In the genomic region with DNA sequence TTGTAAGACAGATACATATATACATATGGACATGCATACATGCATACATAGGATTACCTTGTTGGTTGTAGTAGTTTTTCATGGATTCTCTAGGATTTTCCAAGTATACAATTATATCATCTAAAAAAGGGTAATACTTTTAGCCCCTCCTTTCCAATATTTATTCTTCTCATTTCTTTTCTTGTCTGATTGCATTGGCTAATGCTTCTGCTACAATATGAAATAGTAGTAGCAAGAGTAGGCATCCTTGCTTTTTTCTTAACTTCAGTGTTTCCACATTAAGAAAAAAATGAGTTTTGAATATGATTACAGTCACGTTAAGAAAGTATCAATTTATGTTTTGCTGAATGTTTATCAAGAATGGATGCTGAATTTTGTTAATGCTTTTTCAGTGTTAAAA, we compare ENCODE assay signal across 38 cellular contexts. TPM values are rescaled to one million over a fixed set of nuclear protein-coding genes. Genes with fewer than 3 reads are reported as not detected.
"Had no signal": no experiment of that assay in that cellular context is flagged by ENCODE, and none has a peak within 500 bp of the region (broad histone marks: within the 10 kb centered on the region; RNA-seq: fewer than 3 reads in every experiment).

No MANE protein-coding gene starts in this region.

- H3K4me3 ChIP-seq: MG63 had no signal

- DNase-seq: Karpas-422, Kasumi-1, MG63, MM.1S, MV-4-11, NCI-H1048, NCI-H1092, NCI-H1092 treated with DMSO at 0.1 percent for 48 hours, NCI-H1105, NCI-H1105 treated with DMSO at 0.1 percent for 48 hours, NCI-H1417, NCI-H1417 treated with DMSO at 0.1 percent for 48 hours, NCI-H1436, NCI-H1436 treated with DMSO at 0.1 percent for 48 hours, NCI-H146, NCI-H1694, NCI-H1694 treated with DMSO at 0.1 percent for 48 hours, NCI-H187, NCI-H187 treated with DMSO at 0.1 percent for 48 hours, NCI-H1930, NCI-H2029, NCI-H2029 treated with DMSO at 0.1 percent for 48 hours, NCI-H2081, NCI-H2081 treated with DMSO at 0.1 percent for 48 hours, NCI-H2107, NCI-H2171, NCI-H2171 treated with DMSO at 0.1 percent for 48 hours, NCI-H2227 treated with DMSO at 0.1 percent for 48 hours, NCI-H226, NCI-H345, NCI-H446, NCI-H446 treated with DMSO at 0.1 percent for 48 hours, NCI-H510A, NCI-H510A treated with DMSO at 0.1 percent for 48 hours, NCI-H524 had no signal

- H3K36me3 ChIP-seq: MG63 had no signal

RNA-seq across cellular contexts. Expression of a gene that starts 58.0 kb away (rescaled TPM):
- total RNA-seq: LHCN-M2, M059J, MCF 10A had no signal
